ENCODE assay signal across 11 cellular contexts in genomic region chr21:31397939-31398338, GRCh38.
DNase-seq lines count a peak whose midpoint lies in the region; ATAC-seq lines count a peak whose summit lies in the region.
"Had no signal": no experiment of that assay in that cellular context is flagged by ENCODE, and none has a peak within 500 bp of the region (broad histone marks: within the 10 kb centered on the region; RNA-seq: fewer than 3 reads in every experiment).

No MANE protein-coding gene starts in this region.

- ATAC-seq in central memory CD8-positive, alpha-beta T cell (replicated peaks; ENCODE audit: extremely low read depth, poor library complexity, severe bottlenecking) = peak; percentile 52
- ATAC-seq in stimulated activated naive CD8-positive, alpha-beta T cell treated with anti-CD3 and anti-CD28 coated beads, Interleukin-15, amount 100 ng/mL, for 72 hours = peak; percentile 59
- ATAC-seq in HG03442 (IDR thresholded peaks at IDR 0.05; ENCODE audit: unreplicated experiment) = no peak
- ATAC-seq: stimulated activated memory B cell treated with anti-CD40 and anti-IgM and Interleukin-4, amounts not matched to agents 10 μg/mL and 1 μg/mL and 100 μg/mL, for 72 hours had no signal

- H3K36me3 Mint-ChIP-seq in central memory CD8-positive, alpha-beta T cell (ENCODE audit: insufficient read depth) = peaks cover 2% of the 10 kb centered on the region
- H3K36me3 Mint-ChIP-seq: stimulated activated memory B cell treated with anti-CD40 and anti-IgM and Interleukin-4, amounts not matched to agents 10 μg/mL and 1 μg/mL and 100 μg/mL, for 72 hours had no signal

- H3K4me3 Mint-ChIP-seq in central memory CD8-positive, alpha-beta T cell = no peak overlapping the region
- H3K4me3 Mint-ChIP-seq in stimulated activated naive CD8-positive, alpha-beta T cell treated with anti-CD3 and anti-CD28 coated beads, Interleukin-15, amount 100 ng/mL, for 72 hours = peak overlapping the region; percentile 21 to 26
- H3K4me3 Mint-ChIP-seq: stimulated activated memory B cell treated with anti-CD40 and anti-IgM and Interleukin-4, amounts not matched to agents 10 μg/mL and 1 μg/mL and 100 μg/mL, for 72 hours had no signal

- no peaks in the 10 kb centered on the region for H3K27me3 Mint-ChIP-seq in central memory CD8-positive, alpha-beta T cell
- no peaks in the 10 kb centered on the region for H3K27me3 Mint-ChIP-seq in stimulated activated naive CD8-positive, alpha-beta T cell treated with anti-CD3 and anti-CD28 coated beads, Interleukin-15, amount 100 ng/mL, for 72 hours
- H3K27me3 Mint-ChIP-seq: stimulated activated memory B cell treated with anti-CD40 and anti-IgM and Interleukin-4, amounts not matched to agents 10 μg/mL and 1 μg/mL and 100 μg/mL, for 72 hours had no signal

- DNase-seq in activated T-cell treated with anti-CD3 and anti-CD28 coated beads, Interleukin-2, amount 50 U/mL, for 1 hour = peak; percentile 44
- DNase-seq in activated T-cell treated with anti-CD3 and anti-CD28 coated beads, Interleukin-2, amount 50 U/mL, for 48 hours = no peak
- DNase-seq in T-helper 22 cell (ENCODE audit: low read depth) (peak; percentile 7), NCI-H1092 (lab: John Stamatoyannopoulos, UW) (no peak), SW480 (ENCODE audit: low spot score) (no peak)
- no peak for DNase-seq in central memory CD8-positive, alpha-beta T cell (ENCODE audit: low spot score in 2 of 2)
- DNase-seq in stimulated activated naive CD8-positive, alpha-beta T cell treated with anti-CD3 and anti-CD28 coated beads, Interleukin-15, amount 100 ng/mL, for 72 hours = peak in 1 of 2 donors; percentile 7
- DNase-seq: EL, NCI-H1930 had no signal

- peaks cover 6% of the 10 kb centered on the region for H3K4me1 Mint-ChIP-seq in central memory CD8-positive, alpha-beta T cell
- peaks cover 60% of the 10 kb centered on the region for H3K4me1 Mint-ChIP-seq in stimulated activated naive CD8-positive, alpha-beta T cell treated with anti-CD3 and anti-CD28 coated beads, Interleukin-15, amount 100 ng/mL, for 72 hours
- H3K4me1 Mint-ChIP-seq: stimulated activated memory B cell treated with anti-CD40 and anti-IgM and Interleukin-4, amounts not matched to agents 10 μg/mL and 1 μg/mL and 100 μg/mL, for 72 hours had no signal

- H3K27ac Mint-ChIP-seq in central memory CD8-positive, alpha-beta T cell (ENCODE audit: low read depth) = no peak overlapping the region
- peak overlapping the region in 1 of 2 donors; percentile 80 for H3K27ac Mint-ChIP-seq in stimulated activated naive CD8-positive, alpha-beta T cell treated with anti-CD3 and anti-CD28 coated beads, Interleukin-15, amount 100 ng/mL, for 72 hours
- H3K27ac Mint-ChIP-seq: stimulated activated memory B cell treated with anti-CD40 and anti-IgM and Interleukin-4, amounts not matched to agents 10 μg/mL and 1 μg/mL and 100 μg/mL, for 72 hours had no signal

- no peaks in the 10 kb centered on the region for H3K9me3 Mint-ChIP-seq in central memory CD8-positive, alpha-beta T cell
- no peaks in the 10 kb centered on the region for H3K9me3 Mint-ChIP-seq in stimulated activated naive CD8-positive, alpha-beta T cell treated with anti-CD3 and anti-CD28 coated beads, Interleukin-15, amount 100 ng/mL, for 72 hours
- H3K9me3 Mint-ChIP-seq: stimulated activated memory B cell treated with anti-CD40 and anti-IgM and Interleukin-4, amounts not matched to agents 10 μg/mL and 1 μg/mL and 100 μg/mL, for 72 hours had no signal

Comparison
In these comparisons a context has a peak if more than half of its experiments do, and no peak if none do; other contexts are left out.
1. DNase-seq: peak in activated T-cell treated with anti-CD3 and anti-CD28 coated beads, Interleukin-2, amount 50 U/mL, for 1 hour (single experiment) and T-helper 22 cell (single experiment); none in activated T-cell treated with anti-CD3 and anti-CD28 coated beads, Interleukin-2, amount 50 U/mL, for 48 hours (0 of 2), central memory CD8-positive, alpha-beta T cell (0 of 2), NCI-H1092 (single experiment) and SW480 (single experiment).